ENCODE assay signal across 30 cellular contexts in the genomic region with DNA sequence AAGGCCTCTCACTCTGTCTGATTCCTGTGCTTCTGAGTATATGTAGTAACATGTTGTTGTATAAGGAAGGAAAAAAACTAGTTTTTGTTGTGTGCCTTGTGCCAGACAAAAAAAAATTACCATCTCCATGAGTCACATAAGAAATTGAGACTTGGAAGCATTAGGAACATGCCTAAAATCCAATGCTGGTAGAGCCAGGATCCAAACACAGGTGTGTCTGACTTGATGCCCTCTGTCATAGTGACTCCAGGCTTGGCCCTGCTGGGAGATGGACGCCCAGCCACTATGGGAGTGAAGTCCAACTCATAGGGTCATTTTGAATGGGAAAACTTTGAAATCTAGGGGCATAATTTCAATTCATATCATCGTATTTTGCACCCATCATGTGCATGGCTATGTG.
"Had no signal": no experiment of that assay in that cellular context is flagged by ENCODE, and none has a peak within 500 bp of the region (broad histone marks: within the 10 kb centered on the region; RNA-seq: fewer than 3 reads in every experiment).

No MANE protein-coding gene starts in this region.

- H3K27ac ChIP-seq: foreskin keratinocyte, heart left ventricle, left lung, lower lobe of right lung, ovary, prostate gland, skin epidermis, thoracic aorta, upper lobe of left lung, vagina had no signal

- H3K27me3 ChIP-seq: foreskin keratinocyte, left lung, ovary, upper lobe of left lung, vagina had no signal

- DNase-seq: activated CD4-positive, alpha-beta memory T cell treated with anti-CD3 and anti-CD28 coated beads for 36 hours; activated CD4-positive, alpha-beta T cell treated with anti-CD3 and anti-CD28 coated beads, Interleukin-2, amount 10 ng/mL, durations not matched to agents 24 days and 14 days; activated CD4-positive, CD25-positive, alpha-beta regulatory T cell treated with anti-CD3 and anti-CD28 coated beads, Interleukin-2, amount 50 U/mL, for 72 hours; activated CD8-positive, alpha-beta memory T cell treated with anti-CD3 and anti-CD28 coated beads, Interleukin-2, amount 50 U/mL, for 4 hours; activated gamma-delta T cell; activated naive CD4-positive, alpha-beta T cell treated with anti-CD3 and anti-CD28 coated beads, Interleukin-2, amount 50 U/mL, for 16 hours; activated T-cell treated with anti-CD3 and anti-CD28 coated beads, Interleukin-2, amount 50 U/mL, for 1 hour; amniotic stem cell; central memory CD4-positive, alpha-beta T cell; effector CD8-positive, alpha-beta T cell; foreskin keratinocyte; heart left ventricle; left lung; lower lobe of right lung; mesenchymal stem cell; mucosa of descending colon; ovary; retina; stimulated activated CD4-positive, alpha-beta T cell treated with anti-CD3 and anti-CD28 coated beads, Interleukin-4, amount 100 ng/mL, for 24 hours; SW 1271; T-helper 17 cell; T1000 had no signal

- ATAC-seq: foreskin keratinocyte; heart left ventricle; left lung; lower lobe of right lung; mucosa of descending colon; natural killer cell treated with Interleukin-12 subunit alpha and Interleukin-12 subunit beta and Interleukin-15 and Interleukin-18, amount 100 ng/mL, for 72 hours; sciatic nerve; stimulated activated effector memory CD8-positive, alpha-beta T cell treated with anti-CD3 and anti-CD28 coated beads, Interleukin-12 subunit alpha, Interleukin-12 subunit beta, amount 100 ng/mL, for 72 hours; T-helper 17 cell had no signal

- H3K9me3 ChIP-seq: lower lobe of right lung, mucosa of descending colon, ovary, prostate gland, thoracic aorta, vagina had no signal

- H3K4me3 ChIP-seq: heart left ventricle, left lung, lower lobe of right lung, mucosa of descending colon, ovary, prostate gland, skin epidermis, thoracic aorta, upper lobe of left lung, vagina had no signal

- H3K36me3 ChIP-seq: left lung, lower lobe of right lung, ovary, prostate gland, thoracic aorta, upper lobe of left lung, vagina had no signal

- H3K4me1 ChIP-seq: left lung, lower lobe of right lung, prostate gland, upper lobe of left lung, vagina had no signal
